In the genomic region with DNA sequence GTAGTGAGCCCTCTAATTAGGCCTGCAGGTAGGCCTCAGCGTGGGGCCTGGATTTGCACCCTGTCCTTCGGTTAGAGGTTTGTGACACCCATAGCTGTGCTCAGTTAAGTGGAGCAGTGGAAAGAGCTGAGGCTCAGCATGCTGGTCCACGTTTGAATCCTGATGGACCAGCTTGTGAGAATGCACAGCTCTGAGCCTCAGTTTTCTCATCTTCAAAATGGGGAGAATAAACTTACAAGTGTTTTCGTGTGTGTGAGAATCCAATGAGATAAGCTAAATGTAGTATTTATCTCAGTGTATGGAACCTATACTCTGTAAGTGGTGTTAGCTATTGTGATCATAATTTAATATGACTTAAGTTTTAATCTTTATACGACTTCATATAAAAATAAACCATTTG, we compare ENCODE assay signal across 2 cellular contexts.
TF ChIP-seq lines count a peak whose summit lies in the region.

No MANE protein-coding gene starts in this region.

TF ChIP-seq in HepG2, 621 proteins besides CTCF, POLR2A, EP300 and RAD21:
- TF ChIP-seq CENPX (CRISPR knock-in tag; IDR thresholded peaks at IDR 0.05), result no peak
- TF ChIP-seq ARNT2 (CRISPR knock-in tag; IDR thresholded peaks at IDR 0.05; ENCODE audit: low read depth), result no peak
- TF ChIP-seq ZNF629 (CRISPR knock-in tag; conservative IDR thresholded peaks at IDR 0.05), result peak; percentile 88
- no peak for TF ChIP-seq EZH2 (conservative IDR thresholded peaks at IDR 0.05; ENCODE audit: low read depth, low read length)
- no peak for TF ChIP-seq FOXJ3 (CRISPR knock-in tag; IDR thresholded peaks at IDR 0.05; ENCODE audit: borderline replicate concordance)
- TF ChIP-seq ZFP36L2 (CRISPR knock-in tag; IDR thresholded peaks at IDR 0.05), result no peak
- TF ChIP-seq, protein P1, sequence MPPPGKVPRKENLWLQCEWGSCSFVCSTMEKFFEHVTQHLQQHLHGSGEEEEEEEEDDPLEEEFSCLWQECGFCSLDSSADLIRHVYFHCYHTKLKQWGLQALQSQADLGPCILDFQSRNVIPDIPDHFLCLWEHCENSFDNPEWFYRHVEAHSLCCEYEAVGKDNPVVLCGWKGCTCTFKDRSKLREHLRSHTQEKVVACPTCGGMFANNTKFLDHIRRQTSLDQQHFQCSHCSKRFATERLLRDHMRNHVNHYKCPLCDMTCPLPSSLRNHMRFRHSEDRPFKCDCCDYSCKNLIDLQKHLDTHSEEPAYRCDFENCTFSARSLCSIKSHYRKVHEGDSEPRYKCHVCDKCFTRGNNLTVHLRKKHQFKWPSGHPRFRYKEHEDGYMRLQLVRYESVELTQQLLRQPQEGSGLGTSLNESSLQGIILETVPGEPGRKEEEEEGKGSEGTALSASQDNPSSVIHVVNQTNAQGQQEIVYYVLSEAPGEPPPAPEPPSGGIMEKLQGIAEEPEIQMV (CRISPR knock-in tag; IDR thresholded peaks at IDR 0.05; ENCODE audit: low read depth), result no peak
- TF ChIP-seq KDM1A (CRISPR knock-in tag; IDR thresholded peaks at IDR 0.05), result peak; percentile 32; the same call in 1 of the 2 replicates

TF ChIP-seq in H1, 55 proteins besides CTCF, POLR2A, EP300 and RAD21:
- TF ChIP-seq CEBPB (IDR thresholded peaks at IDR 0.05; ENCODE audit: low read depth, low read length) (no peak), HDAC2 (IDR thresholded peaks at IDR 0.05; ENCODE audit: borderline replicate concordance in 1 of 2, low read depth in 2 of 2, low read length in 2 of 2) (peak in 1 of 2 experiments; percentile 57; a peak in 1 of 4 replicates), YY1 (IDR thresholded peaks at IDR 0.05; ENCODE audit: low read depth, low read length) (no peak), KDM1A (IDR thresholded peaks at IDR 0.05; ENCODE audit: borderline replicate concordance, low read length) (peak; percentile 78; the same call in 1 of the 2 replicates)
